Comparison of ENCODE assay signal across 1 cellular context in genomic region chr12:131606218-131606899, GRCh38.
A peak's percentile ranks its signal among the peaks of the same experiment; 100 is the strongest.
TF ChIP-seq lines count a peak whose summit lies in the region.

No MANE protein-coding gene starts in this region.

TF ChIP-seq in K562, 482 proteins besides CTCF, POLR2A, EP300 and RAD21 (continued from another document and continues in another):
- TF ChIP-seq ZNF449 (CRISPR knock-in tag; IDR thresholded peaks at IDR 0.05) (peak; percentile 85), ZNF740 (CRISPR knock-in tag; IDR thresholded peaks at IDR 0.05) (no peak), ZNF740 (tag; IDR thresholded peaks at IDR 0.05) (peak in 1 of 2 experiments; percentile 90; a peak in 1 of 4 replicates), SMC3 (conservative IDR thresholded peaks at IDR 0.05; ENCODE audit: insufficient read depth, low read depth, low read length) (no peak), ZNF76 (CRISPR knock-in tag; IDR thresholded peaks at IDR 0.05; ENCODE audit: borderline replicate concordance) (peak; percentile 97), SRSF1 (IDR thresholded peaks at IDR 0.05; ENCODE audit: low read depth, low read length) (no peak), ZBTB7A (IDR thresholded peaks at IDR 0.05; ENCODE audit: borderline replicate concordance, control insufficient read depth, low read depth, low read length) (no peak), DDX20 (tag; IDR thresholded peaks at IDR 0.05; ENCODE audit: low read depth) (peak; percentile 94), SNAPC5 (CRISPR knock-in tag; IDR thresholded peaks at IDR 0.05) (no peak), TRIM25 (IDR thresholded peaks at IDR 0.05; ENCODE audit: borderline replicate concordance) (no peak), ZNF785 (CRISPR knock-in tag; IDR thresholded peaks at IDR 0.05) (no peak), ZKSCAN8 (CRISPR knock-in tag; IDR thresholded peaks at IDR 0.05) (peak; percentile 82; the same call in 1 of the 2 replicates), ZMIZ1 (IDR thresholded peaks at IDR 0.05; ENCODE audit: low read depth in 2 of 2, low read length in 2 of 2) (no peak), ERF (CRISPR knock-in tag; IDR thresholded peaks at IDR 0.05) (peak; percentile 92), ELF4 (CRISPR knock-in tag; IDR thresholded peaks at IDR 0.05) (no peak), SRF (CRISPR knock-in tag; IDR thresholded peaks at IDR 0.05) (peak in 1 of 2 experiments; percentile 68; a peak in 2 of 4 replicates), SMARCB1 (IDR thresholded peaks at IDR 0.05; ENCODE audit: insufficient read length, low read depth) (no peak), HMGN3 (IDR thresholded peaks at IDR 0.05; ENCODE audit: borderline replicate concordance, extremely low read depth, insufficient read length, low read depth, low read length) (no peak), HNRNPK (IDR thresholded peaks at IDR 0.05; ENCODE audit: low read depth, low read length, poor library complexity, severe bottlenecking) (no peak), TAL1 (IDR thresholded peaks at IDR 0.05) (no peak), CEBPG (CRISPR knock-in tag; IDR thresholded peaks at IDR 0.05) (0 out of 2 replicates have a peak, but pooled peaks have one; percentile 18), CEBPG (tag; conservative IDR thresholded peaks at IDR 0.05 in 1 of 2, IDR thresholded peaks at IDR 0.05 in 1 of 2) (peak in 1 of 2 experiments; percentile 24; a peak in 2 of 4 replicates), ATF1 (CRISPR knock-in tag; IDR thresholded peaks at IDR 0.05) (no peak), ATF1 (tag; IDR thresholded peaks at IDR 0.05) (no peak), MYNN (IDR thresholded peaks at IDR 0.05) (no peak), MYNN (CRISPR knock-in tag; IDR thresholded peaks at IDR 0.05) (no peak), TSHZ1 (CRISPR knock-in tag; IDR thresholded peaks at IDR 0.05) (peak; percentile 94), ZNF133 (CRISPR knock-in tag; IDR thresholded peaks at IDR 0.05) (peak; percentile 39; the same call in 1 of the 2 replicates), MCM7 (IDR thresholded peaks at IDR 0.05) (no peak), DLX4 (CRISPR knock-in tag; IDR thresholded peaks at IDR 0.05) (no peak), CREM (IDR thresholded peaks at IDR 0.05; ENCODE audit: low read depth) (no peak), KDM2B (CRISPR knock-in tag; IDR thresholded peaks at IDR 0.05) (no peak), TEAD1 (CRISPR knock-in tag; IDR thresholded peaks at IDR 0.05) (peak in 1 of 2 experiments; percentile 87; a peak in 2 of 4 replicates), ZNF584 (CRISPR knock-in tag; IDR thresholded peaks at IDR 0.05; ENCODE audit: low read depth) (peak; percentile 98), CREB3 (tag; conservative IDR thresholded peaks at IDR 0.05; ENCODE audit: low read depth) (peak; percentile 93), ZBTB34 (CRISPR knock-in tag; IDR thresholded peaks at IDR 0.05) (peak; percentile 58; the same call in 1 of the 2 replicates), MAFK (IDR thresholded peaks at IDR 0.05; ENCODE audit: low read length) (peak; percentile 67), HNRNPL (IDR thresholded peaks at IDR 0.05; ENCODE audit: low read depth, low read length) (no peak), KLF6 (CRISPR knock-in tag; IDR thresholded peaks at IDR 0.05; ENCODE audit: borderline replicate concordance) (peak; percentile 97), SETDB1 (IDR thresholded peaks at IDR 0.05; ENCODE audit: low read length) (no peak), HMGXB4 (CRISPR knock-in tag; IDR thresholded peaks at IDR 0.05) (no peak), ZNF668 (CRISPR knock-in tag; IDR thresholded peaks at IDR 0.05) (peak; percentile 89; the same call in 1 of the 2 replicates), E2F5 (CRISPR knock-in tag; IDR thresholded peaks at IDR 0.05) (no peak), MEF2D (tag; conservative IDR thresholded peaks at IDR 0.05; ENCODE audit: low read depth) (peak; percentile 96), CGGBP1 (CRISPR knock-in tag; IDR thresholded peaks at IDR 0.05) (no peak), PCBP2 (IDR thresholded peaks at IDR 0.05; ENCODE audit: low read depth, low read length, poor library complexity, severe bottlenecking) (no peak)
